12 cellular contexts compared by ENCODE assay signal in genomic region chr2:117536139-117536538, GRCh38.
DNase-seq lines count a peak whose midpoint lies in the region; ATAC-seq and TF ChIP-seq lines count a peak whose summit lies in the region.
"Had no signal": no experiment of that assay in that cellular context is flagged by ENCODE, and none has a peak within 500 bp of the region (broad histone marks: within the 10 kb centered on the region; RNA-seq: fewer than 3 reads in every experiment).

No MANE protein-coding gene starts in this region.

- BruUV-seq in PC-3 (replicated peaks; lab: Mats Ljungman, UMichigan): no TSS peak

- DNase-seq in GM12865 (ENCODE audit: low read depth): no peak
- DNase-seq in PC-3: peak; percentile 29
- peak; percentile 66 for DNase-seq in islet precursor cell
- no peak for DNase-seq in activated CD4-positive, CD25-positive, alpha-beta regulatory T cell (lab: John Stamatoyannopoulos, UW)
- no peak for DNase-seq in head of caudate nucleus
- DNase-seq in kidney glomerular epithelial cell (lab: John Stamatoyannopoulos, UW): no peak
- DNase-seq: activated effector memory CD4-positive, alpha-beta T cell treated with Interleukin-2 at 50 U/mL for 16 hours; CD8-positive, alpha-beta T cell; dermis blood vessel endothelial cell; thyroid gland had no signal

- CTCF ChIA-PET in PC-3 (lab: Charles Lee): no interaction called here

- H3K79me2 ChIP-seq in PC-3 (ENCODE audit: low read length): no peaks in the 10 kb centered on the region

- H3K9me3 ChIP-seq in PC-3 (ENCODE audit: low read length): no peaks in the 10 kb centered on the region
- H3K9me3 ChIP-seq: thyroid gland had no signal

- intact Hi-C loops in PC-3 (cut with micrococcal nuclease) (no loop called here), head of caudate nucleus (cut with DNase I) (no loop called here)

- ATAC-seq in PC-3 (peak; percentile 27; the same call in 1 of the 2 replicates), GM21528 (IDR thresholded peaks at IDR 0.05; ENCODE audit: low FRiP score, unreplicated experiment) (no peak)
- ATAC-seq: CD8-positive, alpha-beta T cell had no signal

- H3K9me2 ChIP-seq in PC-3 (replicated peaks; ENCODE audit: low read length): no peaks in the 10 kb centered on the region

- POLR2A ChIA-PET in PC-3 (lab: Charles Lee; ENCODE audit: unreplicated experiment): no interaction called here

- TF ChIP-seq CTCF in 22Rv1 (IDR thresholded peaks at IDR 0.05) (peak; percentile 29), GM12865 (IDR thresholded peaks at IDR 0.05; ENCODE audit: insufficient read depth, low read depth, low read length, missing control alignments) (peak; percentile 20), PC-3 (conservative IDR thresholded peaks at IDR 0.05; ENCODE audit: low read depth, low read length) (peak; percentile 51)

- no peaks in the 10 kb centered on the region for H3K36me3 ChIP-seq in PC-3 (ENCODE audit: low read depth, low read length)
- H3K36me3 ChIP-seq: thyroid gland had no signal

- H3K9ac ChIP-seq in PC-3 (ENCODE audit: low read length): no peak overlapping the region

- no peaks in the 10 kb centered on the region for H3K27me3 ChIP-seq in PC-3 (ENCODE audit: low read length)
- H3K27me3 ChIP-seq: thyroid gland had no signal

- H4K20me1 ChIP-seq in PC-3 (ENCODE audit: low read length): no peaks in the 10 kb centered on the region

- no peak overlapping the region for H2AFZ ChIP-seq in PC-3 (ENCODE audit: low read length)

- no peak overlapping the region for H3K4me2 ChIP-seq in PC-3 (ENCODE audit: low read length)

- H3K27ac ChIP-seq in 22Rv1 (no peak overlapping the region), PC-3 (ENCODE audit: low read length) (no peak overlapping the region)
- H3K27ac ChIP-seq: thyroid gland had no signal

- no peaks in the 10 kb centered on the region for H3F3A ChIP-seq in PC-3 (ENCODE audit: low read length, unreplicated experiment)

- H3K4me1 ChIP-seq in PC-3 (ENCODE audit: insufficient read depth, low read length): no peaks in the 10 kb centered on the region
- H3K4me1 ChIP-seq: thyroid gland had no signal

- no peak overlapping the region for H3K4me3 ChIP-seq in GM12865 (ENCODE audit: low read depth, low read length)
- H3K4me3 ChIP-seq in PC-3 (ENCODE audit: low read length): no peak overlapping the region
- H3K4me3 ChIP-seq: thyroid gland had no signal

Comparison
In these comparisons a context has a peak if more than half of its experiments do, and no peak if none do; other contexts are left out.
1. DNase-seq: peak in PC-3 (single experiment) and islet precursor cell (single experiment); none in GM12865 (single experiment), activated CD4-positive, CD25-positive, alpha-beta regulatory T cell (0 of 4), head of caudate nucleus (0 of 42) and kidney glomerular epithelial cell (single experiment).
2. Peak in every context shown above with its lines, with median percentiles within 50 percentile points of each other: CTCF ChIP-seq.